Comparison of ENCODE assay signal across 19 cellular contexts in genomic region chr16:30782486-30783279, GRCh38. TPM values are rescaled to one million over a fixed set of nuclear protein-coding genes. Genes with fewer than 3 reads are reported as not detected.
A peak's percentile ranks its signal among the peaks of the same experiment; 100 is the strongest.
DNase-seq lines count a peak whose midpoint lies in the region; ATAC-seq, FAIRE-seq and TF ChIP-seq lines count a peak whose summit lies in the region.
"Had no signal": no experiment of that assay in that cellular context is flagged by ENCODE, and none has a peak within 500 bp of the region (broad histone marks: within the 10 kb centered on the region; RNA-seq: fewer than 3 reads in every experiment).

No MANE protein-coding gene starts in this region.

- H4K20me1 ChIP-seq in IMR-90 (ENCODE audit: insufficient read depth, low read length) (peaks cover 8% of the 10 kb centered on the region), K562 (replicated peaks; ENCODE audit: control insufficient read depth, insufficient read depth, low read length) (no peaks in the 10 kb centered on the region; the same call in 1 of the 2 replicates)

- H3K4me2 ChIP-seq in IMR-90 (ENCODE audit: low read depth, low read length) (no peak overlapping the region), K562 (ENCODE audit: insufficient read depth, low read length) (no peak overlapping the region)
- H3K4me2 ChIP-seq: BLaER1 treated with 17β-estradiol and CSF1 and Interleukin-3, amounts not matched to agents 10 nM and 100 nM had no signal

- TF ChIP-seq EP300 in K562 (IDR thresholded peaks at IDR 0.05; ENCODE audit: low read length): no peak

- peaks cover 20% of the 10 kb centered on the region for H3K4me1 Mint-ChIP-seq in neural crest cell
- peaks cover 49% of the 10 kb centered on the region for H3K4me1 Mint-ChIP-seq in CD14-positive monocyte

- TF ChIP-seq CTCF in IMR-90 (conservative IDR thresholded peaks at IDR 0.05; ENCODE audit: low read depth, low read length) (no peak), K562 (IDR thresholded peaks at IDR 0.05 in 2 of 3, conservative IDR thresholded peaks at IDR 0.05 in 1 of 3; ENCODE audit: insufficient read depth in 2 of 3, low read depth in 1 of 3, low read length in 3 of 3) (no peak), neural crest cell (conservative IDR thresholded peaks at IDR 0.05) (no peak), CD14-positive monocyte (IDR thresholded peaks at IDR 0.05) (no peak)

- H3K9me3 Mint-ChIP-seq in neural crest cell (no peaks in the 10 kb centered on the region), CD14-positive monocyte (peaks cover 0 to 2% (median 0%) of the 10 kb centered on the region in 7 donors)
- H3K9me3 Mint-ChIP-seq: CD4-positive, CD25-positive, alpha-beta regulatory T cell; CD8-positive, alpha-beta memory T cell had no signal

- H3K4ac ChIP-seq in IMR-90 (ENCODE audit: low read depth, low read length): no peak overlapping the region

- peaks cover 42% of the 10 kb centered on the region for H3K36me3 ChIP-seq in IMR-90 (ENCODE audit: control insufficient read depth, insufficient read depth, low read length)
- peaks cover 52% of the 10 kb centered on the region; the same call in 1 of the 3 replicates for H3K36me3 ChIP-seq in K562 (ENCODE audit: control insufficient read depth, insufficient read depth, low read length)
- H3K36me3 ChIP-seq in H7 (replicated peaks; ENCODE audit: control insufficient read depth, insufficient read depth, low read length): peaks cover 8% of the 10 kb centered on the region

- BruUV-seq in IMR-90 (replicated peaks; lab: Mats Ljungman, UMichigan): no TSS peak
- BruUV-seq in K562 (replicated peaks; lab: Mats Ljungman, UMichigan): no TSS peak

- H3K27ac Mint-ChIP-seq in neural crest cell (ENCODE audit: unreplicated experiment) (no peak overlapping the region), CD14-positive monocyte (no peak overlapping the region)
- H3K27ac Mint-ChIP-seq: B cell; CD4-positive, CD25-positive, alpha-beta regulatory T cell had no signal

- H3K14ac ChIP-seq in IMR-90 (replicated peaks; ENCODE audit: low read depth, low read length): no peak overlapping the region

- H3K4me1 ChIP-seq in IMR-90 (ENCODE audit: control insufficient read depth, insufficient read depth, low read length): peaks cover 8% of the 10 kb centered on the region
- peaks cover 25 to 48% of the 10 kb centered on the region in 2 experiments for H3K4me1 ChIP-seq in K562 (replicated peaks in 1 of 2; ENCODE audit: control insufficient read depth in 2 of 2, insufficient read depth in 2 of 2, low read length in 2 of 2)

- H3K36me3 Mint-ChIP-seq in neural crest cell (ENCODE audit: low read depth): peaks cover 9% of the 10 kb centered on the region
- peaks cover 16 to 31% of the 10 kb centered on the region in 2 donors for H3K36me3 Mint-ChIP-seq in CD14-positive monocyte
- H3K36me3 Mint-ChIP-seq: CD4-positive, CD25-positive, alpha-beta regulatory T cell had no signal

- H3K4me3 Mint-ChIP-seq in neural crest cell: peak overlapping the region; percentile 44
- no peak overlapping the region for H3K4me3 Mint-ChIP-seq in CD14-positive monocyte
- H3K4me3 Mint-ChIP-seq: B cell; CD4-positive, CD25-positive, alpha-beta regulatory T cell had no signal

- no peak overlapping the region for H2BK5ac ChIP-seq in IMR-90 (ENCODE audit: low read depth, low read length, poor library complexity, severe bottlenecking)

- H3K79me2 ChIP-seq in K562 (ENCODE audit: control insufficient read depth, insufficient read depth, low read length): peaks cover 35% of the 10 kb centered on the region

- H3K79me1 ChIP-seq in IMR-90 (ENCODE audit: low read depth in 1 of 2, low read length in 2 of 2): peaks cover 11 to 63% of the 10 kb centered on the region in 2 experiments

- WGBS in IMR-90 (ENCODE audit: extremely low coverage in 2 of 2, insufficient read length in 1 of 2), 2 experiments: 96% methylated on average over 27 of the region's 63 CpGs; no CpG with 5 or more reads in 1 of the 2 experiments
- 95% methylated on average over 53 of the region's 63 CpGs for WGBS in K562 (ENCODE audit: insufficient coverage, low coverage, missing lambda C conversion rate)

- CTCF ChIA-PET in IMR-90 (lab: Yijun Ruan, JAX): no interaction called here
- CTCF ChIA-PET in K562 (lab: Yijun Ruan, JAX; ENCODE audit: low intra/inter-chr PET ratio): no interaction called here

- H4K8ac ChIP-seq in IMR-90 (ENCODE audit: low read depth in 2 of 2, low read length in 2 of 2): no peak overlapping the region

- no peak overlapping the region for H2BK15ac ChIP-seq in IMR-90 (ENCODE audit: low read depth, low read length)

- no peak overlapping the region for H2BK20ac ChIP-seq in IMR-90 (ENCODE audit: low read depth, low read length)

- no peak overlapping the region for H2AK5ac ChIP-seq in IMR-90 (ENCODE audit: low read depth, low read length)

- dilution Hi-C loops in IMR-90 (cut with HindIII; ENCODE audit: low sequenced_read_pairs, unreplicated experiment): no loop called here

- H3K9ac ChIP-seq in IMR-90 (ENCODE audit: low read depth, low read length) (no peak overlapping the region), K562 (ENCODE audit: insufficient read depth in 1 of 2, low read depth in 2 of 2, low read length in 2 of 2) (no peak overlapping the region)
- H3K9ac ChIP-seq: GM23248 had no signal

- H3K23ac ChIP-seq in IMR-90 (ENCODE audit: low read depth, low read length): no peak overlapping the region

- H3K56ac ChIP-seq in IMR-90 (ENCODE audit: extremely low read depth, insufficient read depth, low read length): no peak overlapping the region

- H3K9me1 ChIP-seq in IMR-90 (ENCODE audit: insufficient read depth, low read length) (peaks cover 18% of the 10 kb centered on the region; the same call in 1 of the 2 replicates), K562 (ENCODE audit: control insufficient read depth, insufficient read depth, low read length) (no peaks in the 10 kb centered on the region)

- H2AFZ ChIP-seq in IMR-90 (replicated peaks; ENCODE audit: low read length, poor library complexity) (no peak overlapping the region), K562 (ENCODE audit: low read depth, low read length) (no peak overlapping the region)
- H2AFZ ChIP-seq: GM23248 had no signal

- no peak overlapping the region for H3K18ac ChIP-seq in IMR-90 (ENCODE audit: low read depth, low read length)

- H3K27ac ChIP-seq in IMR-90 (ENCODE audit: insufficient read depth, low read length): no peak overlapping the region
- no peak overlapping the region for H3K27ac ChIP-seq in K562 (ENCODE audit: extremely low read depth, low read depth, low read length)
- H3K27ac ChIP-seq: BLaER1 treated with 17β-estradiol and CSF1 and Interleukin-3, amounts not matched to agents 10 nM and 100 nM; GM23248 had no signal

- TF ChIP-seq POLR2A in IMR-90 (IDR thresholded peaks at IDR 0.05; ENCODE audit: low read depth, low read length) (no peak), K562 (conservative IDR thresholded peaks at IDR 0.05) (no peak)

- POLR2A ChIA-PET in IMR-90 (lab: Charles Lee; ENCODE audit: unreplicated experiment): interaction anchor here (0.5 kb wide), 1 partner anchor 263 kb away, joined by 6 read pairs; no protein-coding TSS in a partner anchor
- POLR2A ChIA-PET in K562 (lab: Yijun Ruan, JAX): interaction anchor here (0.6 to 1.3 kb wide), 11 partner anchors 9 to 678 kb away, joined by 3 to 8 read pairs (median 4); partner anchors contain the start of gene PHKG2

- DNase-seq in IMR-90 (no peak), K562 (ENCODE audit: extremely low read depth in 1 of 4, low spot score in 3 of 4) (no peak), neural crest cell (ENCODE audit: low read depth, low spot score) (no peak), H7 (no peak), CD14-positive monocyte (ENCODE audit: low spot score) (no peak), iPS-NIHi7 (ENCODE audit: extremely low spot score) (no peak)
- DNase-seq: CD4-positive, CD25-positive, alpha-beta regulatory T cell; CD8-positive, alpha-beta memory T cell; COR-L47; DMS 273 treated with DMSO at 0.1 percent for 48 hours; DMS53; DND-41; EL; GM23248; HCEC 1CT had no signal

- no peak overlapping the region for H4K91ac ChIP-seq in IMR-90 (ENCODE audit: insufficient read depth, low read depth, low read length)

- no peak overlapping the region for H4K5ac ChIP-seq in IMR-90 (ENCODE audit: low read depth, low read length)

- H3K9me3 ChIP-seq in IMR-90 (ENCODE audit: control insufficient read depth, insufficient read depth, low read length) (no peaks in the 10 kb centered on the region), K562 (replicated peaks; ENCODE audit: control insufficient read depth, insufficient read depth, low read depth, low read length) (no peaks in the 10 kb centered on the region)
- H3K9me3 ChIP-seq: BLaER1 treated with 17β-estradiol and CSF1 and Interleukin-3, amounts not matched to agents 10 nM and 100 nM had no signal

- H2BK120ac ChIP-seq in IMR-90 (ENCODE audit: low read depth, low read length): no peak overlapping the region

- H3K27me3 ChIP-seq in IMR-90 (ENCODE audit: control insufficient read depth, insufficient read depth, low read length) (no peaks in the 10 kb centered on the region), K562 (ENCODE audit: control insufficient read depth in 2 of 2, insufficient read depth in 2 of 2, low read length in 2 of 2) (no peaks in the 10 kb centered on the region), H7 (ENCODE audit: control insufficient read depth, insufficient read depth, low read length) (no peaks in the 10 kb centered on the region)
- H3K27me3 ChIP-seq: BLaER1 treated with 17β-estradiol and CSF1 and Interleukin-3, amounts not matched to agents 10 nM and 100 nM had no signal

- no peak for FAIRE-seq in K562 (lab: Jason Lieb, UNC)
- FAIRE-seq: GM12892, GM18507 had no signal

- intact Hi-C loops in IMR-90 (cut with micrococcal nuclease): no loop called here
- intact Hi-C loops in K562 (cut with micrococcal nuclease): no loop called here
- intact Hi-C loops in CD14-positive monocyte (cut with micrococcal nuclease): no loop called here

- in situ Hi-C loops in IMR-90 (cut with MboI; ENCODE audit: low sequenced_read_pairs) (no loop called here), K562 (cut with MboI) (no loop called here)

- H3K4me3 ChIP-seq in IMR-90 (ENCODE audit: insufficient read depth, low read depth, low read length) (no peak overlapping the region), K562 (no peak overlapping the region), H7 (ENCODE audit: insufficient read depth, low read depth, low read length) (no peak overlapping the region)
- H3K4me3 ChIP-seq: BLaER1 treated with 17β-estradiol and CSF1 and Interleukin-3, amounts not matched to agents 10 nM and 100 nM; GM23248 had no signal

- H3K27me3 Mint-ChIP-seq in neural crest cell (ENCODE audit: low read depth) (peaks cover 8% of the 10 kb centered on the region), CD14-positive monocyte (ENCODE audit: low read depth in 3 of 3) (peaks cover 0 to 4% (median 3%) of the 10 kb centered on the region in 3 donors)

- no peak for TF ChIP-seq RAD21 in IMR-90 (IDR thresholded peaks at IDR 0.05; ENCODE audit: low read length)
- TF ChIP-seq RAD21 in K562 (CRISPR knock-in tag; conservative IDR thresholded peaks at IDR 0.05 in 1 of 2, IDR thresholded peaks at IDR 0.05 in 1 of 2): no peak

- peak overlapping the region; percentile 9 for H2AK9ac ChIP-seq in IMR-90 (replicated peaks; ENCODE audit: low read depth, low read length, poor library complexity)

- ATAC-seq in IMR-90 (ENCODE audit: low read depth) (no peak), K562 (no peak)

RNA-seq across cellular contexts. Expression of gene ZNF629, which starts 4.3 kb away (rescaled TPM):
- 9.1 and 9.4 TPM in 2 replicates for total RNA-seq in IMR-90 (2012; rRNA removed)
- polyA plus RNA-seq in IMR-90 (2012; rRNA removed): 6.6 and 7.3 TPM in 2 replicates
- 3.2 and 4.6 TPM in 2 replicates for polyA plus RNA-seq in IMR-90 (2012; cell fraction: cytosol; rRNA removed)
- polyA plus RNA-seq in IMR-90 (2012; cell fraction: nucleus; rRNA removed; ENCODE audit: low replicate concordance): 9.8 and 11.9 TPM in 2 replicates
- 6.8 and 16.5 TPM in 2 replicates for total RNA-seq in K562 (2011; cell fraction: chromatin; rRNA removed; ENCODE audit: low replicate concordance)
- 8.6 and 11.3 TPM in 2 replicates for total RNA-seq in K562 (2011; cell fraction: nucleolus; rRNA removed)
- 6.7 and 7.3 TPM in 2 replicates for total RNA-seq in K562 (2011; cell fraction: nucleoplasm; rRNA removed)
- total RNA-seq in K562 (2014; rRNA removed): 13.8 and 14.9 TPM in 2 replicates
- total RNA-seq in K562 (2014; rRNA removed; fragmentation: Illumina TruSeq; extraction: Trizol): 6.7 and 7.3 TPM in 2 replicates
- 9.2 and 10.0 TPM in 2 replicates for total RNA-seq in K562 (2015; rRNA removed; fragmentation: Illumina TruSeq; extraction: Trizol)
- 16.5 and 18.8 TPM in 2 replicates for total RNA-seq in K562 (2021)
- 2.6 and 4.4 TPM in 2 replicates for polyA plus RNA-seq in K562 (2011; rRNA removed)
- polyA plus RNA-seq in K562 (2011; cell fraction: cytosol; rRNA removed): 4.0 and 5.6 TPM in 2 replicates
- polyA plus RNA-seq in K562 (2011; cell fraction: nucleus; rRNA removed): 7.1 and 10.9 TPM in 2 replicates
- 12.0 and 13.0 TPM in 2 replicates for polyA plus RNA-seq in K562 (2012)
- polyA plus RNA-seq in K562 (2014; fragmentation: Illumina TruSeq; extraction: Trizol): 11.6 and 12.4 TPM in 2 replicates
- polyA plus RNA-seq in K562 (2014; fragmentation: Nextera tagmentation; extraction: Ambion mirVana): under 1 TPM; 0.44 to 0.66 TPM
- 6.1 and 7.4 TPM in 2 replicates for polyA plus RNA-seq in K562 (2014; rRNA removed)
- polyA minus RNA-seq in K562 (2011; rRNA and poly(A)+ RNA removed): 4.2 and 5.3 TPM in 2 replicates
- polyA minus RNA-seq in K562 (2011; cell fraction: cytosol; rRNA and poly(A)+ RNA removed): 9.2 and 9.8 TPM in 2 replicates
- 8.3 and 11.2 TPM in 2 replicates for polyA minus RNA-seq in K562 (2011; cell fraction: nucleus; rRNA and poly(A)+ RNA removed)
- 41.0 and 41.4 TPM in 2 replicates for total RNA-seq in neural crest cell
- total RNA-seq in H7 (2014; rRNA removed; shearing (Covaris generic)): 15.1 and 16.0 TPM in 2 replicates
- under 1 TPM; 0.27 to 0.73 TPM for polyA plus RNA-seq in CD14-positive monocyte

RNA-seq across cellular contexts. Expression of gene RNF40, which starts 20.6 kb away (rescaled TPM):
- total RNA-seq in IMR-90 (2012; rRNA removed) (63.9 and 72.4 TPM in 2 replicates), K562 (2014; rRNA removed) (81.9 and 95.6 TPM in 2 replicates), K562 (2014; rRNA removed; fragmentation: Illumina TruSeq; extraction: Trizol) (73.7 and 81.5 TPM in 2 replicates), K562 (2015; rRNA removed; fragmentation: Illumina TruSeq; extraction: Trizol) (76.4 and 82.9 TPM in 2 replicates), K562 (2021) (124 and 129 TPM in 2 replicates), neural crest cell (154 and 157 TPM in 2 replicates)
- polyA plus RNA-seq in IMR-90 (2012; rRNA removed) (46.7 and 49.7 TPM in 2 replicates), K562 (2011; rRNA removed) (91.7 and 97.8 TPM in 2 replicates), K562 (2014; fragmentation: Illumina TruSeq; extraction: Trizol) (107 and 115 TPM in 2 replicates), K562 (2014; fragmentation: Nextera tagmentation; extraction: Ambion mirVana) (1 to 10 TPM; 6.2 to 9.1 TPM), K562 (2014; rRNA removed) (68.2 and 75.6 TPM in 2 replicates), CD14-positive monocyte (10 to 100 TPM; 14.8 to 34.9 TPM)
- polyA plus RNA-seq in IMR-90 (2012; cell fraction: cytosol; rRNA removed): 22.2 and 29.2 TPM in 2 replicates
- 74.3 and 98.0 TPM in 2 replicates for polyA plus RNA-seq in IMR-90 (2012; cell fraction: nucleus; rRNA removed; ENCODE audit: low replicate concordance)
- total RNA-seq in K562 (2011; cell fraction: chromatin; rRNA removed; ENCODE audit: low replicate concordance): 149 and 268 TPM in 2 replicates
- total RNA-seq in K562 (2011; cell fraction: nucleolus; rRNA removed): 112 and 115 TPM in 2 replicates
- 105 and 116 TPM in 2 replicates for total RNA-seq in K562 (2011; cell fraction: nucleoplasm; rRNA removed)
- polyA plus RNA-seq in K562 (2011; cell fraction: cytosol; rRNA removed): 60.8 and 77.4 TPM in 2 replicates
- polyA plus RNA-seq in K562 (2011; cell fraction: nucleus; rRNA removed): 137 and 170 TPM in 2 replicates
- 78.5 and 80.4 TPM in 2 replicates for polyA plus RNA-seq in K562 (2012)
- polyA minus RNA-seq in K562 (2011; rRNA and poly(A)+ RNA removed): 89.9 and 91.7 TPM in 2 replicates
- polyA minus RNA-seq in K562 (2011; cell fraction: cytosol; rRNA and poly(A)+ RNA removed): 61.7 and 77.1 TPM in 2 replicates
- 39.2 and 51.2 TPM in 2 replicates for polyA minus RNA-seq in K562 (2011; cell fraction: nucleus; rRNA and poly(A)+ RNA removed)
- total RNA-seq in H7 (2014; rRNA removed; shearing (Covaris generic)): 72.6 and 72.9 TPM in 2 replicates

RNA-seq across cellular contexts. Expression of gene CFAP119, which starts 20.8 kb away (rescaled TPM):
- total RNA-seq in IMR-90 (2012; rRNA removed) (0.90 and 1.7 TPM in 2 replicates), K562 (2014; rRNA removed) (16.1 and 18.5 TPM in 2 replicates), K562 (2014; rRNA removed; fragmentation: Illumina TruSeq; extraction: Trizol) (4.2 and 6.1 TPM in 2 replicates), K562 (2015; rRNA removed; fragmentation: Illumina TruSeq; extraction: Trizol) (7.0 and 7.4 TPM in 2 replicates), K562 (2021) (18.4 and 20.0 TPM in 2 replicates), neural crest cell (14.4 and 18.5 TPM in 2 replicates)
- polyA plus RNA-seq in IMR-90 (2012; rRNA removed) (7.6 and 8.8 TPM in 2 replicates), K562 (2011; rRNA removed) (13.5 and 16.3 TPM in 2 replicates), K562 (2014; fragmentation: Illumina TruSeq; extraction: Trizol) (9.0 and 9.6 TPM in 2 replicates), K562 (2014; fragmentation: Nextera tagmentation; extraction: Ambion mirVana) (1 to 10 TPM; 5.5 to 6.2 TPM), K562 (2014; rRNA removed) (33.7 and 38.2 TPM in 2 replicates), CD14-positive monocyte (1 to 10 TPM; 2.4 to 3.5 TPM)
- polyA plus RNA-seq in IMR-90 (2012; cell fraction: cytosol; rRNA removed): 5.0 and 5.2 TPM in 2 replicates
- polyA plus RNA-seq in IMR-90 (2012; cell fraction: nucleus; rRNA removed; ENCODE audit: low replicate concordance): 47.8 and 56.3 TPM in 2 replicates
- total RNA-seq in K562 (2011; cell fraction: chromatin; rRNA removed; ENCODE audit: low replicate concordance): 23.0 and 52.3 TPM in 2 replicates
- 44.0 and 46.5 TPM in 2 replicates for total RNA-seq in K562 (2011; cell fraction: nucleolus; rRNA removed)
- total RNA-seq in K562 (2011; cell fraction: nucleoplasm; rRNA removed): 24.7 and 39.0 TPM in 2 replicates
- polyA plus RNA-seq in K562 (2011; cell fraction: cytosol; rRNA removed): 10.6 and 19.6 TPM in 2 replicates
- 107 and 225 TPM in 2 replicates for polyA plus RNA-seq in K562 (2011; cell fraction: nucleus; rRNA removed)
- 14.9 and 20.9 TPM in 2 replicates for polyA plus RNA-seq in K562 (2012)
- polyA minus RNA-seq in K562 (2011; rRNA and poly(A)+ RNA removed): 1.2 and 2.5 TPM in 2 replicates
- polyA minus RNA-seq in K562 (2011; cell fraction: cytosol; rRNA and poly(A)+ RNA removed): 3.8 and 4.2 TPM in 2 replicates
- 16.9 and 21.3 TPM in 2 replicates for polyA minus RNA-seq in K562 (2011; cell fraction: nucleus; rRNA and poly(A)+ RNA removed)
- total RNA-seq in H7 (2014; rRNA removed; shearing (Covaris generic)): 1.5 and 2.1 TPM in 2 replicates

RNA-seq across cellular contexts. Expression of gene PHKG2, which starts 34.5 kb away (rescaled TPM):
- total RNA-seq in IMR-90 (2012; rRNA removed) (26.0 and 26.7 TPM in 2 replicates), K562 (2014; rRNA removed) (30.7 and 45.9 TPM in 2 replicates), K562 (2014; rRNA removed; fragmentation: Illumina TruSeq; extraction: Trizol) (18.3 and 21.2 TPM in 2 replicates), K562 (2015; rRNA removed; fragmentation: Illumina TruSeq; extraction: Trizol) (23.9 and 25.2 TPM in 2 replicates), K562 (2021) (39.7 and 40.7 TPM in 2 replicates), neural crest cell (39.2 and 40.8 TPM in 2 replicates)
- polyA plus RNA-seq in IMR-90 (2012; rRNA removed) (37.7 and 38.9 TPM in 2 replicates), K562 (2011; rRNA removed) (44.1 and 54.4 TPM in 2 replicates), K562 (2014; fragmentation: Illumina TruSeq; extraction: Trizol) (39.2 and 41.0 TPM in 2 replicates), K562 (2014; fragmentation: Nextera tagmentation; extraction: Ambion mirVana) (10 to 100 TPM in 1 of 2 experiments, 1 to 10 TPM in 1; 5.8 to 14.1 TPM), K562 (2014; rRNA removed) (50.4 and 54.2 TPM in 2 replicates), CD14-positive monocyte (10 to 100 TPM; 45.4 to 54.2 TPM)
- polyA plus RNA-seq in IMR-90 (2012; cell fraction: cytosol; rRNA removed): 20.1 and 32.6 TPM in 2 replicates
- 162 and 239 TPM in 2 replicates for polyA plus RNA-seq in IMR-90 (2012; cell fraction: nucleus; rRNA removed; ENCODE audit: low replicate concordance)
- total RNA-seq in K562 (2011; cell fraction: chromatin; rRNA removed; ENCODE audit: low replicate concordance): 128 and 290 TPM in 2 replicates
- total RNA-seq in K562 (2011; cell fraction: nucleolus; rRNA removed): 161 and 163 TPM in 2 replicates
- total RNA-seq in K562 (2011; cell fraction: nucleoplasm; rRNA removed): 157 and 194 TPM in 2 replicates
- 44.6 and 56.8 TPM in 2 replicates for polyA plus RNA-seq in K562 (2011; cell fraction: cytosol; rRNA removed)
- polyA plus RNA-seq in K562 (2011; cell fraction: nucleus; rRNA removed): 182 and 233 TPM in 2 replicates
- 30.6 and 41.6 TPM in 2 replicates for polyA plus RNA-seq in K562 (2012)
- 19.6 and 26.2 TPM in 2 replicates for polyA minus RNA-seq in K562 (2011; rRNA and poly(A)+ RNA removed)
- polyA minus RNA-seq in K562 (2011; cell fraction: cytosol; rRNA and poly(A)+ RNA removed): 14.9 and 17.4 TPM in 2 replicates
- polyA minus RNA-seq in K562 (2011; cell fraction: nucleus; rRNA and poly(A)+ RNA removed): 36.2 and 39.6 TPM in 2 replicates
- 27.0 and 32.0 TPM in 2 replicates for total RNA-seq in H7 (2014; rRNA removed; shearing (Covaris generic))
